13 cellular contexts compared by ENCODE assay signal in the genomic region with DNA sequence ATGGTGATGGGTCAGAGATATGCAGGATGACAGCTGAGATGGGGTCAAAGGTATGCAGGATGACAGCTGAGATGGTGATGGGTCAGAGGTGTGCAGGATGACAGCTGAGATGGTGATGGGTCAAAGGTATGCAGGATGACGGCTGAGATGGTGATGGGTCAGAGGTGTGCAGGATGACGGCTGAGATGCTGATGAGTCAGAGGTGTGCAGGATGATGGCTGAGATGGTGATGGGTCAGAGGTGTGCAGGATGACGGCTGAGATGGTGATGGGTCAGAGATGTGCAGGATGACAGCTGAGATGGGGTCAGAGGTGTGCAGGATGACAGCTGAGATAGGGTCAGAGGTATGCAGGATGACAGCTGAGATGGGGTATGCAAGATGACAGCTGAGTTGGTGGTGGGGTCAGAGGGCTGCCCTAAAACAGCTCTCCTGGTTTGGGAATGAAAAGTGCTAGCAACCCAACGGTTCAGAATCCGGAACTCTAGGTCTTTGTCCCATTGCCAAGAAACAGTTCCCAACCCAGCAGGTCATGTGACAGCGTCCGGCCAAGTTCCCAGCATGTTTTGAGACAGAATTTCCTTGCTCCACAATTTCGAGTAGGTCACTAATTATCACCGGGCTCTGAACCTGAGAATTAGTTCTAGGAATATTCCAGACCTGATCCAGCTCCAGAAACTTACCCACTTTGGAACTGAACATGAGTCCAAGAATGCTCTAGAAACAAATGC. TPM values are rescaled to one million over a fixed set of nuclear protein-coding genes. Genes with fewer than 3 reads are reported as not detected.
DNase-seq lines count a peak whose midpoint lies in the region; ATAC-seq, FAIRE-seq and TF ChIP-seq lines count a peak whose summit lies in the region.
"Had no signal": no experiment of that assay in that cellular context is flagged by ENCODE, and none has a peak within 500 bp of the region (broad histone marks: within the 10 kb centered on the region; RNA-seq: fewer than 3 reads in every experiment).

No MANE protein-coding gene starts in this region.

- TF ChIP-seq RAD21 in Ishikawa (IDR thresholded peaks at IDR 0.05; ENCODE audit: low read depth) = no peak

- H3K4me1 ChIP-seq in lung (ENCODE audit: control insufficient read depth in 2 of 2, insufficient read depth in 2 of 2, low read length in 2 of 2) = peaks cover 0 to 19% of the 10 kb centered on the region in 2 donors
- peaks cover 49% of the 10 kb centered on the region for H3K4me1 ChIP-seq in stomach smooth muscle (ENCODE audit: control insufficient read depth, insufficient read depth, low read length)

- peaks cover 15% of the 10 kb centered on the region for H3K36me3 ChIP-seq in bronchial epithelial cell (ENCODE audit: control insufficient read depth, insufficient read depth, low read length)
- peaks cover 0 to 44% of the 10 kb centered on the region in 2 donors for H3K36me3 ChIP-seq in lung (ENCODE audit: control insufficient read depth in 2 of 2, insufficient read depth in 2 of 2, low read length in 2 of 2)
- peaks cover 34 to 40% of the 10 kb centered on the region in 2 donors for H3K36me3 ChIP-seq in stomach smooth muscle (ENCODE audit: control insufficient read depth in 2 of 2, insufficient read depth in 2 of 2, low read length in 2 of 2)

- ATAC-seq in lung (ENCODE audit: insufficient read depth, low FRiP score) (no peak), GM19397 (IDR thresholded peaks at IDR 0.05; ENCODE audit: unreplicated experiment) (no peak), left colon (no peak), GM18858 (IDR thresholded peaks at IDR 0.05; ENCODE audit: unreplicated experiment) (no peak)

- no peak overlapping the region for H3K9ac ChIP-seq in stomach smooth muscle (ENCODE audit: low read length in 2 of 2)

- intact Hi-C loops in left colon (cut with DNase I, micrococcal nuclease) = no loop called here

- TF ChIP-seq CTCF in bronchial epithelial cell (IDR thresholded peaks at IDR 0.05; ENCODE audit: insufficient read depth, low read length, severe bottlenecking) (no peak), lung (IDR thresholded peaks at IDR 0.05; ENCODE audit: control extremely low read depth, extremely low read depth) (no peak)

- H3K27me3 ChIP-seq in bronchial epithelial cell (ENCODE audit: control insufficient read depth, insufficient read depth, low read length) = no peaks in the 10 kb centered on the region
- no peaks in the 10 kb centered on the region for H3K27me3 ChIP-seq in lung (ENCODE audit: control insufficient read depth, insufficient read depth)
- H3K27me3 ChIP-seq in stomach smooth muscle (ENCODE audit: control insufficient read depth in 1 of 2, insufficient read depth in 2 of 2, low read length in 2 of 2) = no peaks in the 10 kb centered on the region

- peak; percentile 25 for DNase-seq in bronchial epithelial cell (ENCODE audit: low read depth)
- DNase-seq in lung (ENCODE audit: low spot score) = peak; percentile 49
- no peak for DNase-seq in SKM-1 (lab: John Stamatoyannopoulos, UW; ENCODE audit: unreplicated experiment)
- DNase-seq in left colon = no peak
- DNase-seq: Karpas-422; stimulated activated CD8-positive, alpha-beta memory T cell treated with anti-CD3 and anti-CD28 coated beads, Interleukin-4, amount 100 ng/mL, for 48 hours had no signal

- WGBS in lung, 2 donors = 49 to 76% methylated on average over 9 of the region's 9 CpGs

- no peak for TF ChIP-seq EP300 in Ishikawa (IDR thresholded peaks at IDR 0.05; ENCODE audit: borderline replicate concordance)

- peak; percentile 94 for FAIRE-seq in bronchial epithelial cell (lab: Jason Lieb, UNC)

- no peak overlapping the region for H3K4me3 ChIP-seq in bronchial epithelial cell (ENCODE audit: low read depth, low read length)
- no peak overlapping the region for H3K4me3 ChIP-seq in lung
- peak overlapping the region; percentile 63 to 97 for H3K4me3 ChIP-seq in stomach smooth muscle (ENCODE audit: low read length in 2 of 2)

- H3K9me3 ChIP-seq in lung (ENCODE audit: control insufficient read depth in 2 of 2, insufficient read depth in 1 of 2, low read length in 1 of 2) = no peaks in the 10 kb centered on the region
- H3K9me3 ChIP-seq in stomach smooth muscle (ENCODE audit: control insufficient read depth in 2 of 2, low read length in 2 of 2) = no peaks in the 10 kb centered on the region

- H3K27ac ChIP-seq in lung (ENCODE audit: low read depth in 1 of 2, low read length in 1 of 2) = no peak overlapping the region
- H3K27ac ChIP-seq in stomach smooth muscle (ENCODE audit: low read length) = no peak overlapping the region

TF ChIP-seq in Ishikawa, 13 proteins besides CTCF, POLR2A, EP300 and RAD21:
- TF ChIP-seq, protein P1, sequence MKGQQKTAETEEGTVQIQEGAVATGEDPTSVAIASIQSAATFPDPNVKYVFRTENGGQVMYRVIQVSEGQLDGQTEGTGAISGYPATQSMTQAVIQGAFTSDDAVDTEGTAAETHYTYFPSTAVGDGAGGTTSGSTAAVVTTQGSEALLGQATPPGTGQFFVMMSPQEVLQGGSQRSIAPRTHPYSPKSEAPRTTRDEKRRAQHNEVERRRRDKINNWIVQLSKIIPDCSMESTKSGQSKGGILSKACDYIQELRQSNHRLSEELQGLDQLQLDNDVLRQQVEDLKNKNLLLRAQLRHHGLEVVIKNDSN (IDR thresholded peaks at IDR 0.05) = 0 out of 2 replicates have a peak, but pooled peaks have one; percentile 13
- TF ChIP-seq TCF12 (IDR thresholded peaks at IDR 0.05; ENCODE audit: low read depth) (no peak), EGR1 (IDR thresholded peaks at IDR 0.05) (no peak)
- TF ChIP-seq, protein P2, sequence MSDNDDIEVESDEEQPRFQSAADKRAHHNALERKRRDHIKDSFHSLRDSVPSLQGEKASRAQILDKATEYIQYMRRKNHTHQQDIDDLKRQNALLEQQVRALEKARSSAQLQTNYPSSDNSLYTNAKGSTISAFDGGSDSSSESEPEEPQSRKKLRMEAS (IDR thresholded peaks at IDR 0.05) = no peak

RNA-seq across cellular contexts. Expression of a gene that starts 3.3 kb away (rescaled TPM):
- total RNA-seq in bronchial epithelial cell (149 and 175 TPM in 2 replicates), lung (100 to 1,000 TPM; 104 to 347 TPM), left colon (100 to 1,000 TPM; 274 to 323 TPM)
- 100 to 1,000 TPM; 345 to 532 TPM for polyA plus RNA-seq in lung

RNA-seq across cellular contexts. Expression of a gene that starts 22.6 kb away (rescaled TPM):
- total RNA-seq in bronchial epithelial cell = not detected in 2 replicates
- total RNA-seq in lung = not detected
- not detected for polyA plus RNA-seq in lung
- total RNA-seq in left colon = not detected
- total RNA-seq: glomerular endothelial cell, omental fat pad had no signal
- polyA plus RNA-seq: adipose tissue had no signal

RNA-seq across cellular contexts. Expression of a gene that starts 36.4 kb away (rescaled TPM):
- 112 and 121 TPM in 2 replicates for total RNA-seq in bronchial epithelial cell
- total RNA-seq in lung = 100 to 1,000 TPM; 146 to 188 TPM
- 100 to 1,000 TPM; 198 to 498 TPM for polyA plus RNA-seq in lung
- total RNA-seq in left colon = 100 to 1,000 TPM; 260 to 285 TPM

RNA-seq across cellular contexts. Expression of a gene that starts 40.0 kb away (rescaled TPM):
- total RNA-seq in bronchial epithelial cell = not detected in 2 replicates
- not detected for total RNA-seq in lung
- under 1 TPM in 1 of 2 donors, not detected in 1; 0.02 TPM for polyA plus RNA-seq in lung
- total RNA-seq in left colon = not detected
- total RNA-seq: glomerular endothelial cell, omental fat pad had no signal

Comparison
In these comparisons a context has a peak if more than half of its experiments do, and no peak if none do; other contexts are left out.
1. DNase-seq: peak in bronchial epithelial cell (single experiment) and lung (single experiment); none in SKM-1 (single experiment) and left colon (0 of 2).
2. H3K4me3 ChIP-seq: peak in stomach smooth muscle (2 of 2); none in bronchial epithelial cell (single experiment) and lung (single experiment).